17 cellular contexts compared by ENCODE assay signal in the genomic region with DNA sequence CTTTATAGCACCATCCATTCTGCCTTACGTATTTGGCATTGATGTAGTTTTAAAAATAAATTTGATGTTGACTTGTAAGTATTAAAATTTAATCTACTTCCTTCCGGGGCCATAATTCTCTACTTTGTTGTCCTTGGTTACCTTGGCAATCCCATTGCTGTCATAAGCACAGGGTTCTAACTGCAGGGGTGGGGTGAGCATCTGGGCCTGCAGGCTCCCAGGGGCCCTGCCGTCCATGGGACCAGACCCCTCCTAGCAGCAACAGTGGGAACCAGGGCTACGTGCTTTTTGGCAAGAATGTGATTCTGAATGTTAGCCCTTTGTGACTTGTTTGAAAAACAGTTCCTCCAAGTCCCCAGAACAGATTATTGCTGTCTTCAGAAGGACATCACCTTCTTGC. TPM values are rescaled to one million over a fixed set of nuclear protein-coding genes. Genes with fewer than 3 reads are reported as not detected.
A peak's percentile ranks its signal among the peaks of the same experiment; 100 is the strongest.
DNase-seq lines count a peak whose midpoint lies in the region; ATAC-seq and TF ChIP-seq lines count a peak whose summit lies in the region.
"Had no signal": no experiment of that assay in that cellular context is flagged by ENCODE, and none has a peak within 500 bp of the region (broad histone marks: within the 10 kb centered on the region; RNA-seq: fewer than 3 reads in every experiment).

No MANE protein-coding gene starts in this region.

- H3K36me3 Mint-ChIP-seq in CD4-positive, alpha-beta memory T cell = no peaks in the 10 kb centered on the region
- H3K36me3 Mint-ChIP-seq: activated naive CD8-positive, alpha-beta T cell treated with anti-CD3 and anti-CD28 coated beads, Interleukin-2, amount 10 ng/mL, durations not matched to agents 7 days and 5 days had no signal

- DNase-seq in SK-N-MC (ENCODE audit: low read depth, low spot score) (no peak), Right ventricle myocardium superior (peak; percentile 66), OCI-LY7 (ENCODE audit: low spot score) (no peak), smooth muscle cell (lab: John Stamatoyannopoulos, UW; ENCODE audit: unreplicated experiment) (no peak)
- DNase-seq in CD4-positive, alpha-beta memory T cell = no peak
- DNase-seq: activated CD8-positive, alpha-beta memory T cell treated with anti-CD3 and anti-CD28 coated beads, Interleukin-2, amount 50 U/mL, for 4 hours; activated naive CD8-positive, alpha-beta T cell treated with anti-CD3 and anti-CD28 coated beads, Interleukin-2, amount 10 ng/mL, durations not matched to agents 7 days and 5 days; DMS153; effector memory CD8-positive, alpha-beta T cell; GOT3; hippocampal formation; MV-4-11; NCI-H524; SJCRH30 had no signal

- intact Hi-C loops in Right ventricle myocardium superior (cut with DNase I) = no loop called here
- intact Hi-C loops in CD4-positive, alpha-beta memory T cell (cut with micrococcal nuclease) = no loop called here
- intact Hi-C loops in OCI-LY7 (cut with micrococcal nuclease; ENCODE audit: unreplicated experiment) = no loop called here

- 96% methylated on average over 4 of the region's 4 CpGs for WGBS in smooth muscle cell (ENCODE audit: low lambda C conversion rate)

- peak overlapping the region; percentile 26; the same call in 1 of the 2 replicates for H3K4me3 ChIP-seq in SK-N-MC
- no peak overlapping the region for H3K4me3 ChIP-seq in parathyroid adenoma (ENCODE audit: low read depth, low read length)
- no peak overlapping the region for H3K4me3 ChIP-seq in CD4-positive, alpha-beta memory T cell (ENCODE audit: low read length in 2 of 2)
- no peak overlapping the region for H3K4me3 ChIP-seq in OCI-LY7 (ENCODE audit: low read depth, low read length, poor library complexity, severe bottlenecking)
- no peak overlapping the region for H3K4me3 ChIP-seq in smooth muscle cell
- H3K4me3 ChIP-seq: SJCRH30 had no signal

- H3K4me2 ChIP-seq in parathyroid adenoma (ENCODE audit: low read length) (no peak overlapping the region), OCI-LY7 (ENCODE audit: low read length) (no peak overlapping the region), smooth muscle cell (no peak overlapping the region)

- H3K4me3 Mint-ChIP-seq in CD4-positive, alpha-beta memory T cell = no peak overlapping the region
- H3K4me3 Mint-ChIP-seq: activated naive CD8-positive, alpha-beta T cell treated with anti-CD3 and anti-CD28 coated beads, Interleukin-2, amount 10 ng/mL, durations not matched to agents 7 days and 5 days; effector memory CD8-positive, alpha-beta T cell had no signal

- H3K27ac ChIP-seq in 22Rv1 (peak overlapping the region; percentile 89), SK-N-MC (no peak overlapping the region), parathyroid adenoma (peak overlapping the region; percentile 9), OCI-LY7 (ENCODE audit: low read depth, low read length, poor library complexity, severe bottlenecking) (no peak overlapping the region), smooth muscle cell (ENCODE audit: low read depth) (no peak overlapping the region)
- H3K27ac ChIP-seq in CD4-positive, alpha-beta memory T cell (ENCODE audit: low read depth, low read length) = no peak overlapping the region
- H3K27ac ChIP-seq: SJCRH30 had no signal

- no peaks in the 10 kb centered on the region for H3K9me2 ChIP-seq in OCI-LY7 (ENCODE audit: insufficient read depth, low read length)

- H3K9ac ChIP-seq in SK-N-MC (ENCODE audit: insufficient read length) (no peak overlapping the region), parathyroid adenoma (no peak overlapping the region), smooth muscle cell (ENCODE audit: low read depth) (no peak overlapping the region)

- H3K79me2 ChIP-seq in parathyroid adenoma (peaks cover 31% of the 10 kb centered on the region), OCI-LY7 (ENCODE audit: insufficient read depth, low read depth, low read length) (no peaks in the 10 kb centered on the region), smooth muscle cell (ENCODE audit: low read depth) (peaks cover 95% of the 10 kb centered on the region)

- H3F3A ChIP-seq in smooth muscle cell (ENCODE audit: low read depth) = peaks cover 5% of the 10 kb centered on the region

- H3K4me1 ChIP-seq in parathyroid adenoma = no peaks in the 10 kb centered on the region
- H3K4me1 ChIP-seq in CD4-positive, alpha-beta memory T cell (ENCODE audit: insufficient read depth, low read length) = peaks cover 5% of the 10 kb centered on the region
- H3K4me1 ChIP-seq in OCI-LY7 (ENCODE audit: insufficient read depth, low read length, poor library complexity, severe bottlenecking) = no peaks in the 10 kb centered on the region
- H3K4me1 ChIP-seq in smooth muscle cell (ENCODE audit: low read depth) = peaks cover 12% of the 10 kb centered on the region

- peaks cover 5 to 9% (median 8%) of the 10 kb centered on the region in 4 donors for H3K4me1 Mint-ChIP-seq in CD4-positive, alpha-beta memory T cell

- H3K27me3 ChIP-seq in parathyroid adenoma (ENCODE audit: control insufficient read depth, insufficient read depth, low read length) = no peaks in the 10 kb centered on the region
- peaks cover 4% of the 10 kb centered on the region for H3K27me3 ChIP-seq in CD4-positive, alpha-beta memory T cell (ENCODE audit: insufficient read depth, low read length)
- H3K27me3 ChIP-seq in smooth muscle cell (ENCODE audit: low read depth) = no peaks in the 10 kb centered on the region
- H3K27me3 ChIP-seq: SJCRH30 had no signal

- peaks cover 31 to 42% of the 10 kb centered on the region in 2 donors for H3K27me3 Mint-ChIP-seq in CD4-positive, alpha-beta memory T cell

- H3K9me3 Mint-ChIP-seq in CD4-positive, alpha-beta memory T cell = no peaks in the 10 kb centered on the region
- H3K9me3 Mint-ChIP-seq: activated naive CD8-positive, alpha-beta T cell treated with anti-CD3 and anti-CD28 coated beads, Interleukin-2, amount 10 ng/mL, durations not matched to agents 7 days and 5 days; effector memory CD8-positive, alpha-beta T cell had no signal

- H3K36me3 ChIP-seq in SK-N-MC (ENCODE audit: insufficient read depth, low read length) (no peaks in the 10 kb centered on the region), parathyroid adenoma (ENCODE audit: control insufficient read depth, insufficient read depth, low read length) (no peaks in the 10 kb centered on the region), OCI-LY7 (ENCODE audit: insufficient read depth, low read length) (no peaks in the 10 kb centered on the region), smooth muscle cell (ENCODE audit: low read depth) (no peaks in the 10 kb centered on the region)
- H3K36me3 ChIP-seq in CD4-positive, alpha-beta memory T cell (ENCODE audit: insufficient read depth, low read length) = no peaks in the 10 kb centered on the region

- BruUV-seq in OCI-LY7 (replicated peaks; lab: Mats Ljungman, UMichigan) = no TSS peak

- H3K9me3 ChIP-seq in SK-N-MC (ENCODE audit: low read depth, low read length) = no peaks in the 10 kb centered on the region
- no peaks in the 10 kb centered on the region for H3K9me3 ChIP-seq in parathyroid adenoma (ENCODE audit: control insufficient read depth, low read length)
- no peaks in the 10 kb centered on the region for H3K9me3 ChIP-seq in CD4-positive, alpha-beta memory T cell (ENCODE audit: control insufficient read depth in 1 of 2, low read length in 2 of 2)
- no peaks in the 10 kb centered on the region for H3K9me3 ChIP-seq in OCI-LY7 (ENCODE audit: low read length)
- H3K9me3 ChIP-seq in smooth muscle cell (replicated peaks; ENCODE audit: low read depth) = no peaks in the 10 kb centered on the region
- H3K9me3 ChIP-seq: SJCRH30 had no signal

- TF ChIP-seq CTCF in 22Rv1 (IDR thresholded peaks at IDR 0.05) = no peak
- no peak for TF ChIP-seq CTCF in parathyroid adenoma (IDR thresholded peaks at IDR 0.05)
- TF ChIP-seq CTCF in OCI-LY7 (conservative IDR thresholded peaks at IDR 0.05; ENCODE audit: low read length) = no peak
- TF ChIP-seq CTCF in smooth muscle cell (IDR thresholded peaks at IDR 0.05; ENCODE audit: borderline replicate concordance, insufficient read depth, poor library complexity, severe bottlenecking) = no peak

- no peak overlapping the region for H3K27ac Mint-ChIP-seq in CD4-positive, alpha-beta memory T cell
- H3K27ac Mint-ChIP-seq: activated naive CD8-positive, alpha-beta T cell treated with anti-CD3 and anti-CD28 coated beads, Interleukin-2, amount 10 ng/mL, durations not matched to agents 7 days and 5 days; effector memory CD8-positive, alpha-beta T cell had no signal

- POLR2A ChIA-PET in CD4-positive, alpha-beta memory T cell (lab: Charles Lee; ENCODE audit: partially characterized antibody) = no interaction called here
- POLR2A ChIA-PET in OCI-LY7 (lab: Charles Lee) = no interaction called here

- H4K20me1 ChIP-seq in OCI-LY7 (ENCODE audit: insufficient read depth, low read length) (no peaks in the 10 kb centered on the region), smooth muscle cell (ENCODE audit: low read depth) (peaks cover 74% of the 10 kb centered on the region)

- no peak overlapping the region for H2AFZ ChIP-seq in parathyroid adenoma
- no peak overlapping the region for H2AFZ ChIP-seq in OCI-LY7 (ENCODE audit: low read length)
- H2AFZ ChIP-seq in smooth muscle cell (ENCODE audit: low read depth) = no peak overlapping the region

- CTCF ChIA-PET in CD4-positive, alpha-beta memory T cell (lab: Charles Lee; ENCODE audit: partially characterized antibody) = no interaction called here
- CTCF ChIA-PET in OCI-LY7 (lab: Charles Lee; ENCODE audit: unreplicated experiment) = no interaction called here

- peak; percentile 59 for ATAC-seq in Right ventricle myocardium superior (ENCODE audit: poor library complexity)
- no peak for ATAC-seq in GM21515 (IDR thresholded peaks at IDR 0.05; ENCODE audit: unreplicated experiment)
- ATAC-seq: effector memory CD8-positive, alpha-beta T cell had no signal

RNA-seq across cellular contexts. Expression of a gene that starts 4.9 kb away (rescaled TPM):
- total RNA-seq in Right ventricle myocardium superior = 10.7 TPM
- total RNA-seq in CD4-positive, alpha-beta memory T cell = not detected
- not detected for polyA plus RNA-seq in CD4-positive, alpha-beta memory T cell
- total RNA-seq in OCI-LY7 (2014; rRNA removed; shearing (Covaris generic)) = 0.03 TPM in 1 of 2 replicates, not detected in the other
- total RNA-seq in OCI-LY7 (2022) = 0.07 and 0.27 TPM in 2 replicates
- 23.1 and 24.1 TPM in 2 replicates for total RNA-seq in smooth muscle cell
- polyA plus RNA-seq in smooth muscle cell = 8.8 and 14.4 TPM in 2 replicates
- total RNA-seq: activated naive CD8-positive, alpha-beta T cell treated with anti-CD3 and anti-CD28 coated beads, Interleukin-2, amount 10 ng/mL, durations not matched to agents 7 days and 5 days had no signal

Comparison
In these comparisons a context has a peak if more than half of its experiments do, and no peak if none do; other contexts are left out.
1. H3K27ac ChIP-seq: peak in 22Rv1 (single experiment) and parathyroid adenoma (single experiment); none in SK-N-MC (single experiment), CD4-positive, alpha-beta memory T cell (single experiment), OCI-LY7 (single experiment) and smooth muscle cell (single experiment).